28 cellular contexts compared by ENCODE assay signal in genomic region chrX:105635794-105636193, GRCh38.
DNase-seq lines count a peak whose midpoint lies in the region; ATAC-seq, FAIRE-seq and TF ChIP-seq lines count a peak whose summit lies in the region.
"Had no signal": no experiment of that assay in that cellular context is flagged by ENCODE, and none has a peak within 500 bp of the region (broad histone marks: within the 10 kb centered on the region; RNA-seq: fewer than 3 reads in every experiment).

No MANE protein-coding gene starts in this region.

- no peaks in the 10 kb centered on the region for H3K79me2 ChIP-seq in GM23338 (replicated peaks; ENCODE audit: insufficient read depth)
- no peaks in the 10 kb centered on the region for H3K79me2 ChIP-seq in neural progenitor cell (ENCODE audit: low read depth)

- no peaks in the 10 kb centered on the region for H3K9me2 ChIP-seq in GM23338 (ENCODE audit: insufficient read depth)

- H3K27ac Mint-ChIP-seq in GM23338 = peak overlapping the region; percentile 84
- peak overlapping the region; percentile 40 to 64 (median 56) for H3K27ac Mint-ChIP-seq in nephron
- H3K27ac Mint-ChIP-seq in neural progenitor cell = no peak overlapping the region
- H3K27ac Mint-ChIP-seq: CD8-positive, alpha-beta memory T cell had no signal

- ATAC-seq in GM23338 = peak; percentile 45; the same call in 1 of the 3 replicates
- ATAC-seq in HG03196 (IDR thresholded peaks at IDR 0.05; ENCODE audit: unreplicated experiment) = no peak
- ATAC-seq: SK-N-SH treated with all-trans-retinoic acid at 6 μM for 48 hours had no signal

- H3K4me3 ChIP-seq in GM23338 (no peak overlapping the region; the same call in 1 of the 2 replicates), epithelial cell of esophagus (ENCODE audit: low read length) (no peak overlapping the region), neural progenitor cell (no peak overlapping the region)
- H3K4me3 ChIP-seq: Peyer's patch had no signal

- no peaks in the 10 kb centered on the region for H3K9me3 ChIP-seq in neural progenitor cell (ENCODE audit: low read depth)
- H3K9me3 ChIP-seq: Peyer's patch had no signal

- H3K27me3 Mint-ChIP-seq in GM23338 (ENCODE audit: insufficient read depth, low read depth, poor library complexity) (peaks cover 3% of the 10 kb centered on the region), nephron (ENCODE audit: low read depth) (no peaks in the 10 kb centered on the region), neural progenitor cell (ENCODE audit: insufficient read depth, low read depth) (no peaks in the 10 kb centered on the region)
- H3K27me3 Mint-ChIP-seq: CD8-positive, alpha-beta memory T cell had no signal

- H2AFZ ChIP-seq in GM23338 = no peak overlapping the region
- no peak overlapping the region for H2AFZ ChIP-seq in neural progenitor cell (replicated peaks)

- H3K9me3 Mint-ChIP-seq in GM23338 (no peaks in the 10 kb centered on the region), nephron (no peaks in the 10 kb centered on the region), neural progenitor cell (no peaks in the 10 kb centered on the region)

- H3K4me3 Mint-ChIP-seq in GM23338 = no peak overlapping the region
- H3K4me3 Mint-ChIP-seq in nephron = peak overlapping the region in 1 of 3 experiments; percentile 2
- H3K4me3 Mint-ChIP-seq in neural progenitor cell = no peak overlapping the region
- H3K4me3 Mint-ChIP-seq: CD8-positive, alpha-beta memory T cell had no signal

- H3K4me1 ChIP-seq in GM23338 (ENCODE audit: insufficient read depth) (peaks cover 19% of the 10 kb centered on the region), neural progenitor cell (peaks cover 6% of the 10 kb centered on the region)
- H3K4me1 ChIP-seq: Peyer's patch had no signal

- peak; percentile 13 for DNase-seq in GM23338 (ENCODE audit: low spot score)
- peak; percentile 32 for DNase-seq in NCI-H82 (lab: John Stamatoyannopoulos, UW)
- peak; percentile 25 for DNase-seq in epithelial cell of esophagus (ENCODE audit: low read depth)
- DNase-seq in urothelium cell line (ENCODE audit: low spot score) = no peak
- DNase-seq in neural progenitor cell (ENCODE audit: low spot score) = no peak
- DNase-seq in activated gamma-delta T cell (lab: John Stamatoyannopoulos, UW) = no peak
- DNase-seq: CD8-positive, alpha-beta memory T cell; DMS53; EL; GF-D8; IMR-90; NCI-H1105; NCI-H2029 treated with DMSO at 0.1 percent for 48 hours; NCI-H2171 treated with DMSO at 0.1 percent for 48 hours; NCI-H446; NCI-H526 treated with DMSO at 0.1 percent for 48 hours; NK-92 treated with Interleukin-12 subunit alpha and Interleukin-12 subunit beta, amount 100 ng/mL, for 24 hours; Peyer's patch had no signal

- H3F3A ChIP-seq in GM23338 (replicated peaks; ENCODE audit: low read depth) = no peaks in the 10 kb centered on the region
- no peaks in the 10 kb centered on the region for H3F3A ChIP-seq in neural progenitor cell (ENCODE audit: low read depth)

- H3K27ac ChIP-seq in GM23338 (ENCODE audit: low read depth) (peak overlapping the region; percentile 94), neural progenitor cell (no peak overlapping the region)
- H3K27ac ChIP-seq: C4-2B, KMS-11, Peyer's patch had no signal

- H3K36me3 ChIP-seq in GM23338 (ENCODE audit: insufficient read depth) (no peaks in the 10 kb centered on the region), neural progenitor cell (no peaks in the 10 kb centered on the region)
- H3K36me3 ChIP-seq: Peyer's patch had no signal

- no peak for TF ChIP-seq CTCF in GM23338 (conservative IDR thresholded peaks at IDR 0.05; ENCODE audit: low read depth in 2 of 2)
- no peak for TF ChIP-seq CTCF in epithelial cell of esophagus (IDR thresholded peaks at IDR 0.05; ENCODE audit: insufficient read depth, low read depth, low read length, missing control alignments)
- no peak for TF ChIP-seq CTCF in nephron (IDR thresholded peaks at IDR 0.05; ENCODE audit: unreplicated experiment in 3 of 3)
- no peak for TF ChIP-seq CTCF in neural progenitor cell (IDR thresholded peaks at IDR 0.05)

- H3K9ac ChIP-seq in neural progenitor cell = no peak overlapping the region
- H3K9ac ChIP-seq: KMS-11 had no signal

- H4K20me1 ChIP-seq in GM23338 (replicated peaks; ENCODE audit: insufficient read depth) = no peaks in the 10 kb centered on the region
- no peaks in the 10 kb centered on the region for H4K20me1 ChIP-seq in neural progenitor cell (ENCODE audit: low read depth)

- H3K36me3 Mint-ChIP-seq in GM23338 (ENCODE audit: low read depth) (no peaks in the 10 kb centered on the region), nephron (ENCODE audit: low read depth) (no peaks in the 10 kb centered on the region), neural progenitor cell (no peaks in the 10 kb centered on the region)
- H3K36me3 Mint-ChIP-seq: CD8-positive, alpha-beta memory T cell had no signal

- H3K4me1 Mint-ChIP-seq in GM23338 (peaks cover 44% of the 10 kb centered on the region), nephron (peaks cover 37% of the 10 kb centered on the region), neural progenitor cell (peaks cover 12% of the 10 kb centered on the region)
- H3K4me1 Mint-ChIP-seq: CD8-positive, alpha-beta memory T cell had no signal

- no peaks in the 10 kb centered on the region for H3K27me3 ChIP-seq in GM23338 (ENCODE audit: insufficient read depth)
- no peaks in the 10 kb centered on the region for H3K27me3 ChIP-seq in neural progenitor cell
- H3K27me3 ChIP-seq: Peyer's patch had no signal

- H3K4me2 ChIP-seq in GM23338 = peak overlapping the region; percentile 46; the same call in 1 of the 2 replicates
- H3K4me2 ChIP-seq in neural progenitor cell = no peak overlapping the region
- H3K4me2 ChIP-seq: KMS-11 had no signal

- no peak for FAIRE-seq in urothelium cell line (lab: Jason Lieb, UNC)
- FAIRE-seq: A204.1, D721Med, GM19239, H54, HTR-8/SVneo had no signal

TF ChIP-seq in GM23338, 12 proteins besides CTCF, POLR2A, EP300 and RAD21 (continues in another document):
- no peak for TF ChIP-seq STAT1 (IDR thresholded peaks at IDR 0.05; ENCODE audit: unreplicated experiment)
- TF ChIP-seq ZNF114 (CRISPR knock-in tag; IDR thresholded peaks at IDR 0.05) = no peak
- TF ChIP-seq CREB1 (CRISPR knock-in tag; IDR thresholded peaks at IDR 0.05; ENCODE audit: low read depth) = no peak
- TF ChIP-seq EZH2 (IDR thresholded peaks at IDR 0.05; ENCODE audit: low read depth, unreplicated experiment) = no peak
- no peak for TF ChIP-seq POLR2AphosphoS5 (IDR thresholded peaks at IDR 0.05; ENCODE audit: low read depth)
- TF ChIP-seq ZNF331 (CRISPR knock-in tag; IDR thresholded peaks at IDR 0.05; ENCODE audit: low read depth) = no peak
- TF ChIP-seq REST (IDR thresholded peaks at IDR 0.05; ENCODE audit: unreplicated experiment) = no peak
- TF ChIP-seq EZH2phosphoT487 (IDR thresholded peaks at IDR 0.05; ENCODE audit: unreplicated experiment) = no peak
- TF ChIP-seq JUNB (IDR thresholded peaks at IDR 0.05; ENCODE audit: unreplicated experiment) = no peak
- TF ChIP-seq ETS1 (IDR thresholded peaks at IDR 0.05) = no peak
- TF ChIP-seq NANOG (IDR thresholded peaks at IDR 0.05; ENCODE audit: borderline replicate concordance) = no peak

Comparison
In these comparisons a context has a peak if more than half of its experiments do, and no peak if none do; other contexts are left out.
1. DNase-seq: peak in GM23338 (single experiment), NCI-H82 (single experiment) and epithelial cell of esophagus (single experiment); none in urothelium cell line (single experiment), neural progenitor cell (single experiment) and activated gamma-delta T cell (single experiment).